Comparison of ENCODE assay signal across 12 cellular contexts in the genomic region with DNA sequence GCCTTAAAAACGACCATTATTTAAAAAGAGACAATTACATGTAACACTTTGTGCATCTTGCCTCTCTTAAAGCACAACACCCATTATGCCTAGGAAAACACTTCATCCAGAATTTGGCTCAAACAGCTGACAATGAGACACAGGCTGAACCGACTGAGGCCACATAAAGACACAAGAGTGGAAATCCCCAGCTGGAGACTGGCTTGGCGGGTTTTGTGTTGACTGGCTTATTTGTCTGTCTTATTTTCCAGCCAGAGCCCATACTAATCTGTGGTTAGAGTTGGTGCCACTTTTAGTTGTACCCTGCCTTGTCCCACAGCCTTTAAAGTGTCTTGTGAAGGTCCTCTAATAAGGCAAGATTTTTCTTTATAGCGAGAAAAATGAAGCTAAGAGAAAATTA. TPM values are rescaled to one million over a fixed set of nuclear protein-coding genes. Genes with fewer than 3 reads are reported as not detected.
DNase-seq lines count a peak whose midpoint lies in the region; ATAC-seq lines count a peak whose summit lies in the region.
"Had no signal": no experiment of that assay in that cellular context is flagged by ENCODE, and none has a peak within 500 bp of the region (broad histone marks: within the 10 kb centered on the region; RNA-seq: fewer than 3 reads in every experiment).

No MANE protein-coding gene starts in this region.

- H3K4me1 Mint-ChIP-seq in activated CD4-positive, alpha-beta memory T cell treated with anti-CD3 and anti-CD28 coated beads for 36 hours (ENCODE audit: low read depth) = peaks cover 78% of the 10 kb centered on the region

- H3K4me3 Mint-ChIP-seq in activated CD4-positive, alpha-beta memory T cell treated with anti-CD3 and anti-CD28 coated beads for 36 hours = no peak overlapping the region
- H3K4me3 Mint-ChIP-seq: neural crest cell had no signal

- WGBS in right cardiac atrium = 81% methylated on average over 4 of the region's 4 CpGs
- WGBS in aorta, 2 donors = 75 to 82% methylated on average over 4 of the region's 4 CpGs

- POLR2A ChIA-PET in activated CD4-positive, alpha-beta memory T cell treated with anti-CD3 and anti-CD28 coated beads for 36 hours (lab: Charles Lee) = interaction anchor here (0.6 to 2.1 kb wide), 5 partner anchors 10 to 159 kb away, joined by 4 to 10 read pairs (median 6); a partner anchor contains a TSS

- H3K9me3 Mint-ChIP-seq in activated CD4-positive, alpha-beta memory T cell treated with anti-CD3 and anti-CD28 coated beads for 36 hours = no peaks in the 10 kb centered on the region
- H3K9me3 Mint-ChIP-seq: neural crest cell had no signal

- peak overlapping the region; percentile 75 for H3K27ac Mint-ChIP-seq in activated CD4-positive, alpha-beta memory T cell treated with anti-CD3 and anti-CD28 coated beads for 36 hours

- intact Hi-C loops in activated CD4-positive, alpha-beta memory T cell treated with anti-CD3 and anti-CD28 coated beads for 36 hours (cut with micrococcal nuclease) = no loop called here
- intact Hi-C loops in right cardiac atrium (cut with DNase I) (no loop called here), aorta (cut with DNase I) (no loop called here)

- H3K27ac ChIP-seq in right cardiac atrium (ENCODE audit: low read length) (no peak overlapping the region), aorta (ENCODE audit: low read depth in 1 of 2, low read length in 2 of 2) (no peak overlapping the region)

- CTCF ChIA-PET in activated CD4-positive, alpha-beta memory T cell treated with anti-CD3 and anti-CD28 coated beads for 36 hours (lab: Charles Lee) = interaction anchor here (1.0 to 3.6 kb wide), 7 partner anchors 11 to 159 kb away, joined by 3 to 16 read pairs (median 3); a partner anchor contains a TSS

- H3K4me3 ChIP-seq in right cardiac atrium (ENCODE audit: low read length) (no peak overlapping the region), aorta (ENCODE audit: low read length in 2 of 2) (no peak overlapping the region)

- H3K9me3 ChIP-seq in right cardiac atrium (ENCODE audit: control insufficient read depth, low read length) (no peaks in the 10 kb centered on the region), aorta (ENCODE audit: control insufficient read depth, low read length) (no peaks in the 10 kb centered on the region)

- DNase-seq in DMS53 treated with DMSO at 0.1 percent for 48 hours (lab: John Stamatoyannopoulos, UW; ENCODE audit: unreplicated experiment) (peak; percentile 49), NCI-H2029 (lab: John Stamatoyannopoulos, UW) (peak; percentile 84), medulla oblongata (ENCODE audit: extremely low spot score) (peak; percentile 27), right cardiac atrium (no peak), amniotic stem cell (lab: John Stamatoyannopoulos, UW) (no peak), aorta (no peak)
- DNase-seq in activated CD4-positive, alpha-beta memory T cell treated with anti-CD3 and anti-CD28 coated beads for 36 hours = peak; percentile 80
- DNase-seq: caudate nucleus, hypothalamus, NCI-H1694 had no signal

- H3K36me3 ChIP-seq in aorta (ENCODE audit: control insufficient read depth in 1 of 2, insufficient read depth in 2 of 2, low read length in 1 of 2) = no peaks in the 10 kb centered on the region

- no peaks in the 10 kb centered on the region for H3K4me1 ChIP-seq in right cardiac atrium (ENCODE audit: control insufficient read depth, insufficient read depth, low read length)
- no peaks in the 10 kb centered on the region for H3K4me1 ChIP-seq in aorta (ENCODE audit: control insufficient read depth in 1 of 2, insufficient read depth in 2 of 2, low read length in 2 of 2)

- H3K27me3 Mint-ChIP-seq in activated CD4-positive, alpha-beta memory T cell treated with anti-CD3 and anti-CD28 coated beads for 36 hours = no peaks in the 10 kb centered on the region

- ATAC-seq in right cardiac atrium (no peak), HG03135 (IDR thresholded peaks at IDR 0.05; ENCODE audit: unreplicated experiment) (no peak), aorta (ENCODE audit: low FRiP score) (no peak)

- H3K27me3 ChIP-seq in right cardiac atrium (ENCODE audit: control insufficient read depth, insufficient read depth) (no peaks in the 10 kb centered on the region), aorta (ENCODE audit: control insufficient read depth in 1 of 2, insufficient read depth in 2 of 2, low read length in 1 of 2) (no peaks in the 10 kb centered on the region)

- H3K36me3 Mint-ChIP-seq in activated CD4-positive, alpha-beta memory T cell treated with anti-CD3 and anti-CD28 coated beads for 36 hours = peaks cover 49% of the 10 kb centered on the region

RNA-seq across cellular contexts. Expression of a gene that starts 21.2 kb away (rescaled TPM):
- total RNA-seq in activated CD4-positive, alpha-beta memory T cell treated with anti-CD3 and anti-CD28 coated beads for 36 hours = 10 to 100 TPM; 49.1 to 52.7 TPM
- total RNA-seq in right cardiac atrium (1 to 10 TPM; 3.8 to 8.1 (median 4.8) TPM), aorta (10 to 100 TPM in 1 of 2 donors, 1 to 10 TPM in 1; 8.5 to 17.6 TPM)
- polyA plus RNA-seq in right cardiac atrium (1.2 TPM), aorta (1 to 10 TPM; 1.5 to 5.6 TPM)

RNA-seq across cellular contexts. Expression of a gene that starts 41.3 kb away (rescaled TPM):
- total RNA-seq in activated CD4-positive, alpha-beta memory T cell treated with anti-CD3 and anti-CD28 coated beads for 36 hours = 10 to 100 TPM; 48.4 to 51.9 TPM
- 10 to 100 TPM; 25.0 to 32.4 (median 30.2) TPM for total RNA-seq in right cardiac atrium
- polyA plus RNA-seq in right cardiac atrium = 37.2 TPM
- 10 to 100 TPM; 40.8 to 47.3 TPM for total RNA-seq in aorta
- polyA plus RNA-seq in aorta = 10 to 100 TPM; 39.2 to 57.1 TPM

Comparison
In these comparisons a context has a peak if more than half of its experiments do, and no peak if none do; other contexts are left out.
1. DNase-seq: peak in DMS53 treated with DMSO at 0.1 percent for 48 hours (single experiment), NCI-H2029 (single experiment), activated CD4-positive, alpha-beta memory T cell treated with anti-CD3 and anti-CD28 coated beads for 36 hours (single experiment) and medulla oblongata (single experiment); none in right cardiac atrium (0 of 3), amniotic stem cell (single experiment) and aorta (0 of 2).